Comparison of ENCODE assay signal across 12 cellular contexts in genomic region chr2:152320814-152321213, GRCh38. TPM values are rescaled to one million over a fixed set of nuclear protein-coding genes. Genes with fewer than 3 reads are reported as not detected.
A peak's percentile ranks its signal among the peaks of the same experiment; 100 is the strongest.
DNase-seq lines count a peak whose midpoint lies in the region; ATAC-seq and TF ChIP-seq lines count a peak whose summit lies in the region.
"Had no signal": no experiment of that assay in that cellular context is flagged by ENCODE, and none has a peak within 500 bp of the region (broad histone marks: within the 10 kb centered on the region; RNA-seq: fewer than 3 reads in every experiment).

No MANE protein-coding gene starts in this region.

- H3K36me3 ChIP-seq in neural progenitor cell = no peaks in the 10 kb centered on the region

- POLR2A ChIA-PET in WTC11 (lab: Charles Lee) = no interaction called here

- H3K9me3 Mint-ChIP-seq in WTC11 (peaks cover 8% of the 10 kb centered on the region), neural progenitor cell (no peaks in the 10 kb centered on the region), type B pancreatic cell (no peaks in the 10 kb centered on the region)

- in situ Hi-C loops in GM13977 (cut with MboI; ENCODE audit: low pct_unique_long_range_greater_than_20kb, low sequenced_read_pairs, unreplicated experiment) = no loop called here

- H3K79me2 ChIP-seq in neural progenitor cell (ENCODE audit: low read depth) = no peaks in the 10 kb centered on the region

- no peak overlapping the region for H3K4me3 ChIP-seq in neural progenitor cell

- H3K4me3 Mint-ChIP-seq in WTC11 = no peak overlapping the region
- no peak overlapping the region for H3K4me3 Mint-ChIP-seq in neural progenitor cell
- no peak overlapping the region for H3K4me3 Mint-ChIP-seq in type B pancreatic cell
- H3K4me3 Mint-ChIP-seq: B cell; CD4-positive, CD25-positive, alpha-beta regulatory T cell had no signal

- TF ChIP-seq CTCF in WTC11 (IDR thresholded peaks at IDR 0.05) (no peak), neural progenitor cell (IDR thresholded peaks at IDR 0.05) (no peak), type B pancreatic cell (conservative IDR thresholded peaks at IDR 0.05) (no peak), GM13977 (IDR thresholded peaks at IDR 0.05; ENCODE audit: extremely low read depth, insufficient read depth, missing control alignments) (no peak)

- H3F3A ChIP-seq in neural progenitor cell (ENCODE audit: low read depth) = no peaks in the 10 kb centered on the region

- ATAC-seq in WTC11 (peak; percentile 72), HG02973 (IDR thresholded peaks at IDR 0.05; ENCODE audit: unreplicated experiment) (no peak)

- no peak overlapping the region for H3K27ac Mint-ChIP-seq in WTC11
- no peak overlapping the region for H3K27ac Mint-ChIP-seq in neural progenitor cell
- no peak overlapping the region for H3K27ac Mint-ChIP-seq in type B pancreatic cell
- H3K27ac Mint-ChIP-seq: B cell; CD4-positive, CD25-positive, alpha-beta regulatory T cell had no signal

- peak overlapping the region; percentile 0 for H2AFZ ChIP-seq in neural progenitor cell (replicated peaks)

- H3K4me1 Mint-ChIP-seq in WTC11 (no peaks in the 10 kb centered on the region), neural progenitor cell (no peaks in the 10 kb centered on the region), type B pancreatic cell (ENCODE audit: unreplicated experiment) (no peaks in the 10 kb centered on the region)
- H3K4me1 Mint-ChIP-seq: B cell; CD4-positive, CD25-positive, alpha-beta regulatory T cell had no signal

- no peak overlapping the region for H3K4me2 ChIP-seq in neural progenitor cell
- H3K4me2 ChIP-seq: KMS-11 had no signal

- H3K27me3 ChIP-seq in neural progenitor cell = no peaks in the 10 kb centered on the region

- CTCF ChIA-PET in WTC11 (lab: Charles Lee) = no interaction called here

- H3K27me3 Mint-ChIP-seq in WTC11 (ENCODE audit: low read depth) (peaks cover 4% of the 10 kb centered on the region), neural progenitor cell (ENCODE audit: insufficient read depth, low read depth) (no peaks in the 10 kb centered on the region), type B pancreatic cell (no peaks in the 10 kb centered on the region)

- no peak overlapping the region for H3K27ac ChIP-seq in neural progenitor cell
- H3K27ac ChIP-seq: KMS-11 had no signal

- no peaks in the 10 kb centered on the region for H3K9me3 ChIP-seq in neural progenitor cell (ENCODE audit: low read depth)
- H3K9me3 ChIP-seq: Caco-2 had no signal

- no peaks in the 10 kb centered on the region for H3K4me1 ChIP-seq in neural progenitor cell
- H3K4me1 ChIP-seq: Caco-2 had no signal

- peak; percentile 34 for DNase-seq in ELF-1 (ENCODE audit: low read depth, low spot score)
- DNase-seq in WTC11 (ENCODE audit: low spot score) = no peak
- no peak for DNase-seq in neural progenitor cell (ENCODE audit: low spot score)
- DNase-seq in type B pancreatic cell (ENCODE audit: extremely low spot score, unreplicated experiment) = no peak
- no peak for DNase-seq in GM13977 (ENCODE audit: low spot score)
- DNase-seq: C1 segment of cervical spinal cord; Caco-2; CD4-positive, CD25-positive, alpha-beta regulatory T cell; H7 had no signal

- no peak overlapping the region for H3K9ac ChIP-seq in neural progenitor cell
- H3K9ac ChIP-seq: KMS-11 had no signal

- no peaks in the 10 kb centered on the region for H3K36me3 Mint-ChIP-seq in WTC11
- H3K36me3 Mint-ChIP-seq in neural progenitor cell = no peaks in the 10 kb centered on the region
- no peaks in the 10 kb centered on the region for H3K36me3 Mint-ChIP-seq in type B pancreatic cell
- H3K36me3 Mint-ChIP-seq: CD4-positive, CD25-positive, alpha-beta regulatory T cell had no signal

- H4K20me1 ChIP-seq in neural progenitor cell (ENCODE audit: low read depth) = no peaks in the 10 kb centered on the region

TF ChIP-seq in WTC11, 78 proteins besides CTCF, POLR2A, EP300 and RAD21:
- no peak for TF ChIP-seq ESRRA (CRISPR knock-in tag; IDR thresholded peaks at IDR 0.05; ENCODE audit: borderline replicate concordance)
- TF ChIP-seq ZNF416 (CRISPR knock-in tag; IDR thresholded peaks at IDR 0.05) = no peak
- no peak for TF ChIP-seq JUN (CRISPR knock-in tag; IDR thresholded peaks at IDR 0.05)
- no peak for TF ChIP-seq FOXK1 (CRISPR knock-in tag; IDR thresholded peaks at IDR 0.05)
- no peak for TF ChIP-seq ZNF281 (CRISPR knock-in tag; IDR thresholded peaks at IDR 0.05)
- TF ChIP-seq NFE2L1 (CRISPR knock-in tag; IDR thresholded peaks at IDR 0.05) = no peak
- TF ChIP-seq ZNF138 (CRISPR knock-in tag; conservative IDR thresholded peaks at IDR 0.05) = no peak
- no peak for TF ChIP-seq SOX15 (CRISPR knock-in tag; IDR thresholded peaks at IDR 0.05)

RNA-seq across cellular contexts. Expression of gene FMNL2, which starts 14.2 kb away (rescaled TPM):
- total RNA-seq in WTC11 (2021) = 43.0 to 45.5 TPM (median 43.7 TPM) in 3 replicates
- 64.8 and 99.7 TPM in 2 replicates for total RNA-seq in neural progenitor cell (ENCODE audit: low replicate concordance)
- total RNA-seq in type B pancreatic cell (ENCODE audit: low replicate concordance) = 42.2 and 62.1 TPM in 2 replicates
